Comparison of ENCODE assay signal across 11 cellular contexts in genomic region chr18:9912285-9912684, GRCh38. TPM values are rescaled to one million over a fixed set of nuclear protein-coding genes. Genes with fewer than 3 reads are reported as not detected.
"Had no signal": no experiment of that assay in that cellular context is flagged by ENCODE, and none has a peak within 500 bp of the region (broad histone marks: within the 10 kb centered on the region; RNA-seq: fewer than 3 reads in every experiment).

No MANE protein-coding gene starts in this region.

RNA-seq across cellular contexts. Expression of gene TXNDC2, which starts 26.5 kb away (rescaled TPM):
- total RNA-seq: activated naive CD4-positive, alpha-beta T cell treated with anti-CD3 and anti-CD28 coated beads, Interleukin-2, amount 50 U/mL, for 72 hours; foreskin keratinocyte; glomerular endothelial cell; kidney epithelial cell; left lobe of liver; T-helper 2 cell treated with Interferon-gamma antibody and Interleukin-4, amounts not matched to agents 100 ng/mL and 5 ng/mL, for 36 hours; thyroid gland; urinary bladder had no signal
- polyA plus RNA-seq: aorta; naive thymus-derived CD4-positive, alpha-beta T cell; right cardiac atrium had no signal
